12 cellular contexts compared by ENCODE assay signal in the genomic region with DNA sequence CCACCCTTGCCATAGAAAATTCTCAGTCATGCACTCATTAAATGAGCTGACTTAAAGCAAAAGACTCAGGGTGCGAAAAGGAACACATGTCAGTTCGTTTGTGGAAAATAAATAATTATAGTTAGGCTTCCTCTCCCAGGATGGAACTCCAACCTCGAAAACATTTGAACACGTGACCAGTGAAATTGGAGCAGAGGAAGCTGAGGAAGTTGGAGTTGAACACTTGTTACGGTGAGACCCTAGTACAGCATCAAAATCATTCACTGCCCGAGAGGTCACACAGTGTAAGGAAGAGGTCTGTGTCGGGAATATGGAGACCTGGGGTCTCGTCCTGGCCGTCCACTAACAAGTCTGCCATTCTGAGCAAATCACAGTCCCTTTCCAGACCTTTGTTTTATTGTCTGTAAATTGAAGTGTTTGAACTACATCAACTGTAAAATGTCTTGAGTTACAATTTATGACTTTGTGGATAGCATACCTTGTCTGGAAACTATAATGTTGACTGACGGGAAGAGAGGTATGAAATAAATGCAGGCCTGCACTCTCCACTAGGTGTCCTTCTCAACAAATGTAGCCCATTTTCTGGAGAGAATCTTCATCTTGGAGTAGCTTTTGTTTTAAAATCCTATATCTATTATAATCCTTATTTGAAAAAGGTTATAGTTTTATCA.
DNase-seq lines count a peak whose midpoint lies in the region; ATAC-seq and TF ChIP-seq lines count a peak whose summit lies in the region.
"Had no signal": no experiment of that assay in that cellular context is flagged by ENCODE, and none has a peak within 500 bp of the region (broad histone marks: within the 10 kb centered on the region; RNA-seq: fewer than 3 reads in every experiment).

No MANE protein-coding gene starts in this region.

- no peak for ATAC-seq in stimulated activated naive CD8-positive, alpha-beta T cell treated with anti-CD3 and anti-CD28 coated beads, Interleukin-15, Interleukin-2, amounts not matched to agents 100 U/mL and 50 U/mL, for 24 hours
- ATAC-seq in HG03135 (IDR thresholded peaks at IDR 0.05; ENCODE audit: unreplicated experiment), result no peak
- ATAC-seq: lower lobe of right lung had no signal

- DNase-seq in ACHN (peak; percentile 30), GM12864 (ENCODE audit: low read depth) (no peak), RKO (ENCODE audit: low spot score) (peak; percentile 46), glomerular visceral epithelial cell (ENCODE audit: extremely low spot score) (peak; percentile 9), RPMI8226 (no peak), hypothalamus (lab: John Stamatoyannopoulos, UW) (no peak)
- DNase-seq in stimulated activated naive CD8-positive, alpha-beta T cell treated with anti-CD3 and anti-CD28 coated beads, Interleukin-15, Interleukin-2, amounts not matched to agents 100 U/mL and 50 U/mL, for 24 hours, result no peak
- DNase-seq: activated CD4-positive, CD25-positive, alpha-beta regulatory T cell treated with anti-CD3 and anti-CD28 coated beads, Interleukin-2, amount 50 U/mL, for 72 hours; caudate nucleus; lower lobe of right lung; NCI-H2081 had no signal

- TF ChIP-seq CTCF in GM12864 (IDR thresholded peaks at IDR 0.05; ENCODE audit: low read depth, low read length, missing control alignments), result peak; percentile 20

- in situ Hi-C loops in ACHN (cut with HindIII; ENCODE audit: low pct_ligation_motif_present, low pct_unique_long_range_greater_than_20kb, low sequenced_read_pairs), result no loop called here

- no peak overlapping the region for H3K4me3 ChIP-seq in GM12864 (ENCODE audit: low read depth, low read length)
- H3K4me3 ChIP-seq: lower lobe of right lung had no signal

Comparison
In these comparisons a context has a peak if more than half of its experiments do, and no peak if none do; other contexts are left out.
1. DNase-seq: peak in ACHN (single experiment), RKO (single experiment) and glomerular visceral epithelial cell (single experiment); none in GM12864 (single experiment), RPMI8226 (single experiment), hypothalamus (0 of 51) and stimulated activated naive CD8-positive, alpha-beta T cell treated with anti-CD3 and anti-CD28 coated beads, Interleukin-15, Interleukin-2, amounts not matched to agents 100 U/mL and 50 U/mL, for 24 hours (single experiment).